ENCODE assay signal across 34 cellular contexts in the genomic region with DNA sequence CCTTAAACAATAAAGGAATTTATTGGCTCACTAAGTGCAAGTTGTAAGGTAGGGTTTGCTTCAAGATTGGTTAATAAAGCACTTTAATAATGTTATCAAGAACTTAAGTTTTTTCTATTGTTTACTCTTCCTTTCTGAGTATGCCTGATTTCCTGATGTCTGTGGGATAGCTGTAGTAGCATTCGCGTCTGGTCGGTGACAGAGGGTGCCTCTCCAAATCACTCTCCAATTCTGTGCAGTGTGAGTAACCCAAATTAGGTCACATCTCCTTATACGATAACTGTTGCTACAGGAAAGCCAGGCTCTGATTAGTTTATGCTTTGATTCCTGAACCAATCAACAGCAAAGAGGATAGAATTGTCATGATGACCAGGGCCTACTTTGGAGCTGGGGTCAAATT.
"Had no signal": no experiment of that assay in that cellular context is flagged by ENCODE, and none has a peak within 500 bp of the region (broad histone marks: within the 10 kb centered on the region; RNA-seq: fewer than 3 reads in every experiment).

No MANE protein-coding gene starts in this region.

- DNase-seq: activated B cell treated with CpG ODN at 0.5 μM for 24 hours; activated CD4-positive, alpha-beta memory T cell treated with anti-CD3 and anti-CD28 coated beads for 36 hours; activated CD4-positive, alpha-beta T cell treated with anti-CD3 and anti-CD28 coated beads for 4 hours; activated CD4-positive, alpha-beta T cell treated with anti-CD3 and anti-CD28 coated beads, Interleukin-2, amount 10 ng/mL, durations not matched to agents 24 days and 14 days; activated CD4-positive, alpha-beta T cell treated with anti-CD3 and anti-CD28 coated beads, Interleukin-2, amount 50 U/mL, for 1 hour; activated CD4-positive, alpha-beta T cell treated with anti-CD3 and anti-CD28 coated beads, Interleukin-2, amount 50 U/mL, for 4 hours; activated CD4-positive, CD25-positive, alpha-beta regulatory T cell treated with anti-CD3 and anti-CD28 coated beads, Interleukin-2, amount 50 U/mL, for 72 hours; activated CD8-positive, alpha-beta memory T cell treated with anti-CD3 and anti-CD28 coated beads, Interleukin-2, amount 50 U/mL, for 4 hours; activated CD8-positive, alpha-beta T cell treated with anti-CD3 and anti-CD28 coated beads for 36 hours; activated effector memory CD4-positive, alpha-beta T cell treated with anti-CD3 and anti-CD28 coated beads, Interleukin-2, amount 50 U/mL, for 16 hours; activated gamma-delta T cell treated with Interleukin-2 at 50 U/mL for 16 hours; activated naive CD4-positive, alpha-beta T cell; activated naive CD4-positive, alpha-beta T cell treated with anti-CD3 and anti-CD28 coated beads for 36 hours; activated naive CD4-positive, alpha-beta T cell treated with anti-CD3 and anti-CD28 coated beads, Interleukin-2, amount 50 U/mL, for 16 hours; activated naive CD8-positive, alpha-beta T cell treated with anti-CD3 and anti-CD28 coated beads for 36 hours; activated T-cell treated with anti-CD3 and anti-CD28 coated beads for 4 hours; activated T-cell treated with anti-CD3 and anti-CD28 coated beads, Interleukin-2, amount 50 U/mL, for 1 hour; activated T-cell treated with anti-CD3 and anti-CD28 coated beads, Interleukin-2, amount 50 U/mL, for 4 hours; activated T-cell treated with anti-CD3 and anti-CD28 coated beads, Interleukin-2, amount 50 U/mL, for 72 hours; adrenal gland; amniotic stem cell; aorta; body of pancreas; brain microvascular endothelial cell; central memory CD4-positive, alpha-beta T cell; T-helper 1 cell; T-helper 2 cell; T-helper 9 cell had no signal

- H3K27ac ChIP-seq: adrenal gland, body of pancreas, brain microvascular endothelial cell, breast epithelium, VCaP had no signal

- FAIRE-seq: astrocyte, TTC549 had no signal

- H3K27me3 ChIP-seq: adrenal gland, body of pancreas, brain microvascular endothelial cell, breast epithelium had no signal

- H3K9me3 ChIP-seq: adrenal gland, body of pancreas had no signal

- ATAC-seq: activated CD8-positive, alpha-beta T cell treated with anti-CD3 and anti-CD28 coated beads for 36 hours; activated naive CD4-positive, alpha-beta T cell treated with anti-CD3 and anti-CD28 coated beads, Interleukin-2, amount 50 U/mL, for 72 hours; activated T-cell treated with anti-CD3 and anti-CD28 coated beads, Interleukin-2, amount 50 U/mL, for 4 hours; activated T-helper 17 cell treated with anti-CD3 and anti-CD28 coated beads, Interleukin-2, amount 50 U/mL, for 72 hours; body of pancreas had no signal

- H3K4me1 ChIP-seq: adrenal gland, body of pancreas, breast epithelium had no signal

- H3K4me3 ChIP-seq: adrenal gland, body of pancreas, breast epithelium had no signal

- H3K36me3 ChIP-seq: adrenal gland, brain microvascular endothelial cell, breast epithelium had no signal
